In the genomic region with DNA sequence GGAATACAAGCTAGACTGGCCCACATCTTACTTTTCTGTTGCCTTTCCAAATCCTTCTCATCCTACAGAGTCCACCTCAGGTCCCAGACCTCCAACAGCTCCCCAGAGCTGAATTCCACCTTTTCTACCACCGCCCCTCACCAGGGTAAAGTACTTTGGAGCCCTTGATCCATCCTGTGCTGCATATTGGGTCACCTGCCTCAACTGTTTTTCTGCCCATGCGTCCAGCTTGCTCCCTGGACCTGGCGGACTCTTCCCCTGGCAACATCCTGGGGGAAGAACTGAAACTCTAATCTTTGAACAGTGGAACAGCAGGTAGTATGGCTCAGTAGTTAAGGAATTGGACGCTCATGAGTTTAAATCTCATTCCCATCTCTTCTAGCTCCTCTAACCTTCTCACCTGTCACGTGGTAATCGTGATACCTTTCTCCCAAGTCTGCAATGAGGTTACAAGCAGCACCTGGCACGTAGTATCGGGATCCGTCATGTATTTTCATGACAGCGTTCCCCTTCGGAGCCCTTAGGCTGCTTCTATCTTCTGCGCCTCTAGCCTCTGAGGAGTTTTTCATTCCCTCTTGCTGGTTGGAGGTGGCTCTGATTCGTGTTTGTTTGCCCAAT, we compare ENCODE assay signal across 14 cellular contexts.
"Had no signal": no experiment of that assay in that cellular context is flagged by ENCODE, and none has a peak within 500 bp of the region (broad histone marks: within the 10 kb centered on the region; RNA-seq: fewer than 3 reads in every experiment).

No MANE protein-coding gene starts in this region.

- H3K4me1 Mint-ChIP-seq: activated naive CD8-positive, alpha-beta T cell treated with anti-CD3 and anti-CD28 coated beads for 36 hours had no signal

- H3K36me3 Mint-ChIP-seq: activated naive CD8-positive, alpha-beta T cell treated with anti-CD3 and anti-CD28 coated beads for 36 hours; naive thymus-derived CD8-positive, alpha-beta T cell; type B pancreatic cell had no signal

- H3K9me3 ChIP-seq: heart right ventricle, neutrophil had no signal

- H3K27me3 ChIP-seq: neutrophil had no signal

- H3K36me3 ChIP-seq: neutrophil, WERI-Rb-1 had no signal

- H3K27me3 Mint-ChIP-seq: activated CD4-positive, alpha-beta T cell treated with anti-CD3 and anti-CD28 coated beads for 36 hours had no signal

- H3K9me3 Mint-ChIP-seq: activated CD4-positive, alpha-beta memory T cell treated with anti-CD3 and anti-CD28 coated beads, Interleukin-2, amount 10 ng/mL, durations not matched to agents 7 days and 5 days; activated naive CD8-positive, alpha-beta T cell treated with anti-CD3 and anti-CD28 coated beads for 36 hours; activated T-cell treated with anti-CD3 and anti-CD28 coated beads, Interleukin-2, amount 50 U/mL, for 72 hours; effector memory CD8-positive, alpha-beta T cell; naive thymus-derived CD8-positive, alpha-beta T cell; T-helper 1 cell treated with Interleukin-12 subunit alpha and Interleukin-12 subunit beta and Interleukin-4 antibody, amounts not matched to agents 30 μg/mL and 1 μg/mL, for 36 hours; type B pancreatic cell had no signal

- H3K27ac Mint-ChIP-seq: activated CD4-positive, alpha-beta memory T cell treated with anti-CD3 and anti-CD28 coated beads, Interleukin-2, amount 10 ng/mL, durations not matched to agents 7 days and 5 days; activated CD4-positive, alpha-beta T cell treated with anti-CD3 and anti-CD28 coated beads for 36 hours; activated naive CD8-positive, alpha-beta T cell treated with anti-CD3 and anti-CD28 coated beads for 36 hours; activated T-cell treated with anti-CD3 and anti-CD28 coated beads, Interleukin-2, amount 50 U/mL, for 72 hours; effector memory CD8-positive, alpha-beta T cell; naive thymus-derived CD8-positive, alpha-beta T cell; T-helper 1 cell treated with Interleukin-12 subunit alpha and Interleukin-12 subunit beta and Interleukin-4 antibody, amounts not matched to agents 30 μg/mL and 1 μg/mL, for 36 hours; type B pancreatic cell had no signal

- H3K27ac ChIP-seq: heart right ventricle, neutrophil, skin epidermis, WERI-Rb-1 had no signal

- H3K4me3 Mint-ChIP-seq: activated CD4-positive, alpha-beta memory T cell treated with anti-CD3 and anti-CD28 coated beads, Interleukin-2, amount 10 ng/mL, durations not matched to agents 7 days and 5 days; activated CD4-positive, alpha-beta T cell treated with anti-CD3 and anti-CD28 coated beads for 36 hours; activated naive CD8-positive, alpha-beta T cell treated with anti-CD3 and anti-CD28 coated beads for 36 hours; activated T-cell treated with anti-CD3 and anti-CD28 coated beads, Interleukin-2, amount 50 U/mL, for 72 hours; effector memory CD8-positive, alpha-beta T cell; T-helper 1 cell treated with Interleukin-12 subunit alpha and Interleukin-12 subunit beta and Interleukin-4 antibody, amounts not matched to agents 30 μg/mL and 1 μg/mL, for 36 hours had no signal

- H3K4me3 ChIP-seq: heart right ventricle, skin epidermis had no signal

- FAIRE-seq: frontal cortex, islet of Langerhans had no signal
